ENCODE assay signal across 8 cellular contexts in genomic region chr17:11144358-11145233, GRCh38.
DNase-seq lines count a peak whose midpoint lies in the region; ATAC-seq, FAIRE-seq and TF ChIP-seq lines count a peak whose summit lies in the region.

No MANE protein-coding gene starts in this region.

- TF ChIP-seq CTCF in astrocyte (IDR thresholded peaks at IDR 0.05; ENCODE audit: insufficient read depth, low read depth, low read length), result peak; percentile 9
- TF ChIP-seq CTCF in vagina (IDR thresholded peaks at IDR 0.05), result peak in 2 of 3 experiments; percentile 43 to 47

- no peak overlapping the region for H3K27ac Mint-ChIP-seq in astrocyte (ENCODE audit: unreplicated experiment)

- no peak overlapping the region for H2AFZ ChIP-seq in astrocyte (ENCODE audit: low read depth, low read length)

- peaks cover 8% of the 10 kb centered on the region for H3K9me3 Mint-ChIP-seq in astrocyte (ENCODE audit: unreplicated experiment)

- H3K4me3 ChIP-seq in astrocyte (ENCODE audit: insufficient read depth, low read depth, low read length) (no peak overlapping the region), vagina (no peak overlapping the region)

- intact Hi-C loops in left colon (cut with DNase I, micrococcal nuclease) (loop anchor here in 1 of 2 donors (5.0 kb wide), 1 partner anchor 267 kb away; no protein-coding TSS in a partner anchor), vagina (cut with DNase I) (no loop called here)

- H3K79me2 ChIP-seq in astrocyte (ENCODE audit: insufficient read depth, low read length), result no peaks in the 10 kb centered on the region

- no peak overlapping the region for H3K4me2 ChIP-seq in astrocyte (ENCODE audit: low read length)

- H3K27me3 Mint-ChIP-seq in astrocyte (ENCODE audit: low read depth, unreplicated experiment), result no peaks in the 10 kb centered on the region

- DNase-seq in DMS 273 (lab: John Stamatoyannopoulos, UW; ENCODE audit: unreplicated experiment) (peak; percentile 72), HuH-7 (ENCODE audit: low spot score) (peak; percentile 14), astrocyte (ENCODE audit: low read depth) (no peak), left colon (peak; percentile 33 to 48), vagina (ENCODE audit: extremely low spot score in 2 of 2) (no peak), NCI-H1417 treated with DMSO at 0.1 percent for 48 hours (lab: John Stamatoyannopoulos, UW) (no peak)

- TF ChIP-seq POLR2A in vagina (IDR thresholded peaks at IDR 0.05), result no peak

- ATAC-seq in left colon (peak; percentile 81), GM19463 (IDR thresholded peaks at IDR 0.05; ENCODE audit: unreplicated experiment) (no peak), HG03095 (IDR thresholded peaks at IDR 0.05; ENCODE audit: unreplicated experiment) (no peak)

- H4K20me1 ChIP-seq in astrocyte (ENCODE audit: insufficient read depth, low read length), result no peaks in the 10 kb centered on the region

- no peaks in the 10 kb centered on the region for H3K27me3 ChIP-seq in astrocyte (ENCODE audit: insufficient read depth, low read length)
- H3K27me3 ChIP-seq in vagina, result no peaks in the 10 kb centered on the region

- no peaks in the 10 kb centered on the region for H3K4me1 Mint-ChIP-seq in astrocyte (ENCODE audit: low read depth, unreplicated experiment)

- H3K27ac ChIP-seq in astrocyte (ENCODE audit: low read depth, low read length), result no peak overlapping the region
- no peak overlapping the region for H3K27ac ChIP-seq in vagina

- H3K36me3 ChIP-seq in astrocyte (ENCODE audit: insufficient read depth, low read length) (no peaks in the 10 kb centered on the region), vagina (no peaks in the 10 kb centered on the region)

- no peak overlapping the region for H3K9ac ChIP-seq in astrocyte (ENCODE audit: low read length)

- H3K4me3 Mint-ChIP-seq in astrocyte (ENCODE audit: unreplicated experiment), result no peak overlapping the region

- H3K4me1 ChIP-seq in astrocyte (ENCODE audit: insufficient read depth, low read length) (no peaks in the 10 kb centered on the region), vagina (no peaks in the 10 kb centered on the region)

- H3K9me3 ChIP-seq in astrocyte (ENCODE audit: insufficient read depth, low read depth, low read length) (no peaks in the 10 kb centered on the region), vagina (no peaks in the 10 kb centered on the region)

- FAIRE-seq in astrocyte (lab: Jason Lieb, UNC), result no peak

- H3K36me3 Mint-ChIP-seq in astrocyte (ENCODE audit: low read depth, unreplicated experiment), result no peaks in the 10 kb centered on the region

Comparison
In these comparisons a context has a peak if more than half of its experiments do, and no peak if none do; other contexts are left out.
1. DNase-seq: peak in DMS 273 (single experiment), HuH-7 (single experiment) and left colon (2 of 2); none in astrocyte (single experiment), vagina (0 of 2) and NCI-H1417 treated with DMSO at 0.1 percent for 48 hours (single experiment).